ENCODE assay signal across 15 cellular contexts in the genomic region with DNA sequence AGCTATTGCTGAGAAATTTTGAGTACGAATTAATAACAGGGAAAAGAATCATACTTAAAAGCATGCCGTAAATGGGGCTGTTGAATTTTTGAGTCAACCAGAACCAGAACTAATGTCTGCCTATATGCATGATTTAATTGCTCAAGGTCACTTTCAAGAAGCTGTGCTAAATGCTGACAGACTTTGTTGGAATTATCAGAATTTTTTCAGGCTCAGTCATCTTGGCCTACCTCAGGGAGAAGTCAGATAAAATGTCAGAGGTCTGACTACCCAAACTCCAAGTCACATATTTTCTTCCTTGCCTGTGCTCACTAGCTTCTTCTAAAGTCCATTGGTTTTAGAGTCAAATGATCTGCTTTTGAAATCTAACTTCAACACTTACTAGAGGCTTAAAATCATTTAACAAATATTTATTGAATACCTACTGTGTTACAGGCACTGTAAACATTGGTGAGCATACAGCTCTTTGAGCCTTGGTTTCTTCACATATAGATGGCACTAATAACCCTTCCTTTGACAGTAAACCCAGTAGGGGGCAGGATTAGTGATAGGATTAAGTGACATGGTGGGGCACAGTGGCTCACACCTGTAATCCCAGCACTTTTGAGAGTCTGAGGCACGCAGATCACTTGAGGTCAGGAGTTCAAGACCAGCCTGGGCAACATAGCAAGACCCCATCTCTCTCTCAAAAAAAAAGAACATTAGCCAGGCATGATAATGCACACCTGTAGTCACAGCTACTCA.
DNase-seq lines count a peak whose midpoint lies in the region; ATAC-seq, FAIRE-seq and TF ChIP-seq lines count a peak whose summit lies in the region.
"Had no signal": no experiment of that assay in that cellular context is flagged by ENCODE, and none has a peak within 500 bp of the region (broad histone marks: within the 10 kb centered on the region; RNA-seq: fewer than 3 reads in every experiment).

No MANE protein-coding gene starts in this region.

- ATAC-seq in omental fat pad (ENCODE audit: low FRiP score), result peak; percentile 83
- no peak for ATAC-seq in HG03175 (IDR thresholded peaks at IDR 0.05; ENCODE audit: unreplicated experiment)
- no peak for ATAC-seq in GM19324 (IDR thresholded peaks at IDR 0.05; ENCODE audit: low FRiP score, unreplicated experiment)
- no peak for ATAC-seq in HG03342 (IDR thresholded peaks at IDR 0.05; ENCODE audit: unreplicated experiment)

- no TSS peak for BruUV-seq in endothelial cell of umbilical vein (replicated peaks; lab: Mats Ljungman, UMichigan)

- no peak overlapping the region for H3K4me3 ChIP-seq in endothelial cell of umbilical vein (replicated peaks in 1 of 3; ENCODE audit: insufficient read depth in 1 of 3, low read depth in 1 of 3, low read length in 3 of 3)

- CTCF ChIA-PET in endothelial cell of umbilical vein (lab: Charles Lee), result interaction anchor here (1.1 to 1.4 kb wide), 2 partner anchors 16 to 103 kb away, joined by 3 to 6 read pairs; no protein-coding TSS in a partner anchor

- H3K4me1 ChIP-seq in endothelial cell of umbilical vein (ENCODE audit: control insufficient read depth, extremely low read depth, insufficient read depth, low read length), result no peaks in the 10 kb centered on the region

- POLR2A ChIA-PET in endothelial cell of umbilical vein (lab: Charles Lee), result no interaction called here

- no peak overlapping the region for H3K4me2 ChIP-seq in endothelial cell of umbilical vein (ENCODE audit: insufficient read depth, low read length)

- H2AFZ ChIP-seq in endothelial cell of umbilical vein (ENCODE audit: low read depth, low read length), result no peak overlapping the region

- intact Hi-C loops in endothelial cell of umbilical vein (cut with micrococcal nuclease), result no loop called here

- H4K20me1 ChIP-seq in endothelial cell of umbilical vein (replicated peaks; ENCODE audit: control insufficient read depth, extremely low read depth, insufficient read depth, low read length), result no peaks in the 10 kb centered on the region

- H3K9ac ChIP-seq in endothelial cell of umbilical vein (replicated peaks; ENCODE audit: extremely low read depth, insufficient read depth, low read length), result no peak overlapping the region

- no peaks in the 10 kb centered on the region for H3K36me3 ChIP-seq in endothelial cell of umbilical vein (ENCODE audit: control insufficient read depth in 2 of 2, extremely low read depth in 1 of 2, insufficient read depth in 2 of 2, low read length in 2 of 2)

- peak; percentile 92 for DNase-seq in EH (ENCODE audit: low read depth)
- peak; percentile 26 for DNase-seq in NCI-H146 treated with DMSO at 0.1 percent for 48 hours (lab: John Stamatoyannopoulos, UW; ENCODE audit: unreplicated experiment)
- no peak for DNase-seq in endothelial cell of umbilical vein (ENCODE audit: low read depth, low spot score)
- no peak for DNase-seq in omental fat pad (ENCODE audit: low spot score)
- no peak for DNase-seq in SW480 (ENCODE audit: low spot score)
- DNase-seq: activated CD4-positive, alpha-beta T cell treated with anti-CD3 and anti-CD28 coated beads, Interleukin-2, amount 50 U/mL, for 1 hour; activated effector memory CD4-positive, alpha-beta T cell treated with anti-CD3 and anti-CD28 coated beads, Interleukin-2, amount 50 U/mL, for 16 hours; COR-L47; head of caudate nucleus; midbrain; NCI-H526 had no signal

- no peak overlapping the region for H3K27ac ChIP-seq in endothelial cell of umbilical vein (ENCODE audit: insufficient read depth, low read depth, low read length)

- no peaks in the 10 kb centered on the region for H3K9me3 ChIP-seq in endothelial cell of umbilical vein (replicated peaks; ENCODE audit: control insufficient read depth, insufficient read depth, low read length)

- H3K27me3 ChIP-seq in endothelial cell of umbilical vein (ENCODE audit: control insufficient read depth in 2 of 2, insufficient read depth in 2 of 2, low read length in 2 of 2), result peaks cover 4 to 5% of the 10 kb centered on the region in 2 experiments

- peak; percentile 26 for FAIRE-seq in endothelial cell of umbilical vein (lab: Jason Lieb, UNC)
- FAIRE-seq: GM12892 had no signal

- no peak for TF ChIP-seq POLR2A in endothelial cell of umbilical vein (IDR thresholded peaks at IDR 0.05; ENCODE audit: low read depth, low read length)

- H3K79me2 ChIP-seq in endothelial cell of umbilical vein (ENCODE audit: control insufficient read depth, insufficient read depth, low read length), result no peaks in the 10 kb centered on the region

- TF ChIP-seq CTCF in endothelial cell of umbilical vein (IDR thresholded peaks at IDR 0.05; ENCODE audit: extremely low read depth in 1 of 2, insufficient read depth in 1 of 2, low read depth in 1 of 2, low read length in 2 of 2), result no peak
- no peak for TF ChIP-seq CTCF in omental fat pad (IDR thresholded peaks at IDR 0.05)

- H3K9me1 ChIP-seq in endothelial cell of umbilical vein (replicated peaks; ENCODE audit: control insufficient read depth, extremely low read depth, insufficient read depth, low read length), result no peaks in the 10 kb centered on the region

- dilution Hi-C loops in endothelial cell of umbilical vein (cut with MboI; ENCODE audit: extremely low pct_ligation_motif_present, low sequenced_read_pairs), result no loop called here

TF ChIP-seq in endothelial cell of umbilical vein, 7 proteins besides CTCF, POLR2A, EP300 and RAD21:
- no peak for TF ChIP-seq MYC (IDR thresholded peaks at IDR 0.05; ENCODE audit: low read depth, low read length)
- TF ChIP-seq MAX (IDR thresholded peaks at IDR 0.05; ENCODE audit: insufficient read depth, insufficient read length), result no peak
- no peak for TF ChIP-seq POLR2AphosphoS5 (IDR thresholded peaks at IDR 0.05; ENCODE audit: insufficient read depth, low read depth, low read length)
- TF ChIP-seq EZH2 (IDR thresholded peaks at IDR 0.05; ENCODE audit: borderline replicate concordance, low read depth, low read length, severe bottlenecking), result no peak

Comparison
In these comparisons a context has a peak if more than half of its experiments do, and no peak if none do; other contexts are left out.
1. DNase-seq: peak in EH (single experiment) and NCI-H146 treated with DMSO at 0.1 percent for 48 hours (single experiment); none in endothelial cell of umbilical vein (single experiment), omental fat pad (single experiment) and SW480 (single experiment).